28 cellular contexts compared by ENCODE assay signal in the genomic region with DNA sequence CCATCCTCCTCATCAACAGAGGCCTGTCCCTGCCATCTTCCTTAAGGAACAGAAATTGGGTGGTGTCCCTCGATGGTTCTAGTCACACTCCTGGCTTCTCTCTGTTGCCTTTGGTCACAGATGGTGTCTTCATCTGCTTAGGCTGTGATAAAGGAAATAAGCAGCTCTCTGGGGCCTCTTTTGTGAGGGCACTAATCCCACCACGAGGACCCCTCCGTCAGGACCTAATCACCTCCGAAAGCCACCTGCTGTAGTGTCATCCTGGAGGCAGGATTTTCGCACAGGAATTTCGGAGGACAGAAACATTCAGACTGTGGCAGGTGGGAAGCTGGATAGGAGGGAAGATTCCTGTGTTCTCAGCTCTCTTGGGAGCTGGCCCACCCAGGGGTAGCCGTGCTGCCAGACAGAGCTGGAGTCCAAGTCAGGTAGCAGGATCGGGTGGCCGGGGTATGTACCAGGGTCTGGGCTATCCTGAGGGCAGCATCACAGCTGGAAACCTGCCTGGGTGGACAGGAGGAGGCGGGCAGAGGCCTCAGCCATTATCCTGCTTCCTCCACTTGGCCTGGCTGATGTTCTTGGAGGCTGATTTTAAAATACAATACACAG.
"Had no signal": no experiment of that assay in that cellular context is flagged by ENCODE, and none has a peak within 500 bp of the region (broad histone marks: within the 10 kb centered on the region; RNA-seq: fewer than 3 reads in every experiment).

No MANE protein-coding gene starts in this region.

- H3K9me3 Mint-ChIP-seq: activated naive CD4-positive, alpha-beta T cell treated with anti-CD3 and anti-CD28 coated beads, Interleukin-2, amount 50 U/mL, for 72 hours; activated T-cell treated with anti-CD3 and anti-CD28 coated beads, Interleukin-2, amount 50 U/mL, for 72 hours; central memory CD8-positive, alpha-beta T cell; dendritic cell treated with granulocyte-macrophage colony-stimulating factor and Interleukin-4, amounts not matched to agents 40 ng/mL and 50 ng/mL, for 4 days had no signal

- H3K36me3 ChIP-seq: left lung, lower lobe of right lung, pancreas, prostate gland, suprapubic skin, tibial artery had no signal

- H3K36me3 Mint-ChIP-seq: activated naive CD4-positive, alpha-beta T cell treated with anti-CD3 and anti-CD28 coated beads, Interleukin-2, amount 50 U/mL, for 72 hours had no signal

- H3K27ac Mint-ChIP-seq: activated CD4-positive, alpha-beta memory T cell treated with anti-CD3 and anti-CD28 coated beads for 36 hours; activated T-cell treated with anti-CD3 and anti-CD28 coated beads, Interleukin-2, amount 50 U/mL, for 72 hours; dendritic cell treated with granulocyte-macrophage colony-stimulating factor and Interleukin-4, amounts not matched to agents 40 ng/mL and 50 ng/mL, for 4 days; nephron had no signal

- H3K27me3 ChIP-seq: left lung, pancreas, suprapubic skin, tibial artery had no signal

- H3K9me3 ChIP-seq: left lung, lower lobe of right lung, mucosa of descending colon, pancreas, prostate gland, suprapubic skin had no signal

- ATAC-seq: activated CD4-positive, CD25-positive, alpha-beta regulatory T cell treated with anti-CD3 and anti-CD28 coated beads, Interleukin-2, amount 50 U/mL, for 24 hours; activated naive CD4-positive, alpha-beta T cell treated with anti-CD3 and anti-CD28 coated beads, Interleukin-2, amount 50 U/mL, for 72 hours; activated T-cell treated with anti-CD3 and anti-CD28 coated beads, Interleukin-2, amount 50 U/mL, for 72 hours; left lung; lower lobe of right lung; pancreas; sciatic nerve had no signal

- H3K27ac ChIP-seq: epithelial cell of prostate, left lung, lower lobe of right lung, pancreas, prostate gland, skin epidermis, suprapubic skin, tibial artery, VCaP had no signal

- H3K4me3 ChIP-seq: left lung, lower lobe of right lung, mucosa of descending colon, pancreas, prostate gland, skin epidermis, suprapubic skin, tibial artery had no signal

- DNase-seq: activated CD4-positive, alpha-beta memory T cell treated with anti-CD3 and anti-CD28 coated beads for 36 hours; activated CD4-positive, alpha-beta T cell treated with anti-CD3 and anti-CD28 coated beads for 48 hours; activated naive CD4-positive, alpha-beta T cell; activated T-cell treated with anti-CD3 and anti-CD28 coated beads for 4 hours; activated T-cell treated with anti-CD3 and anti-CD28 coated beads, Interleukin-2, amount 50 U/mL, for 72 hours; left lung; lower lobe of right lung; mesendoderm; nucleus accumbens; pancreas; retina; stimulated activated CD4-positive, alpha-beta T cell treated with anti-CD3 and anti-CD28 coated beads, Interleukin-1b, Interleukin-23, amount 100 ng/mL, for 48 hours; stimulated activated CD4-positive, alpha-beta T cell treated with anti-CD3 and anti-CD28 coated beads, Interleukin-4, amount 100 ng/mL, for 4 hours; stimulated activated CD8-positive, alpha-beta memory T cell treated with anti-CD3 and anti-CD28 coated beads, Interleukin-4, amount 100 ng/mL, for 48 hours; stimulated activated naive CD4-positive, alpha-beta T cell; tibial artery had no signal

- H3K4me3 Mint-ChIP-seq: activated CD4-positive, alpha-beta memory T cell treated with anti-CD3 and anti-CD28 coated beads for 36 hours; activated T-cell treated with anti-CD3 and anti-CD28 coated beads, Interleukin-2, amount 50 U/mL, for 72 hours; central memory CD8-positive, alpha-beta T cell; dendritic cell treated with granulocyte-macrophage colony-stimulating factor and Interleukin-4, amounts not matched to agents 40 ng/mL and 50 ng/mL, for 4 days; nephron had no signal

- H3K27me3 Mint-ChIP-seq: activated CD4-positive, alpha-beta memory T cell treated with anti-CD3 and anti-CD28 coated beads for 36 hours; central memory CD8-positive, alpha-beta T cell had no signal
